In the genomic region with DNA sequence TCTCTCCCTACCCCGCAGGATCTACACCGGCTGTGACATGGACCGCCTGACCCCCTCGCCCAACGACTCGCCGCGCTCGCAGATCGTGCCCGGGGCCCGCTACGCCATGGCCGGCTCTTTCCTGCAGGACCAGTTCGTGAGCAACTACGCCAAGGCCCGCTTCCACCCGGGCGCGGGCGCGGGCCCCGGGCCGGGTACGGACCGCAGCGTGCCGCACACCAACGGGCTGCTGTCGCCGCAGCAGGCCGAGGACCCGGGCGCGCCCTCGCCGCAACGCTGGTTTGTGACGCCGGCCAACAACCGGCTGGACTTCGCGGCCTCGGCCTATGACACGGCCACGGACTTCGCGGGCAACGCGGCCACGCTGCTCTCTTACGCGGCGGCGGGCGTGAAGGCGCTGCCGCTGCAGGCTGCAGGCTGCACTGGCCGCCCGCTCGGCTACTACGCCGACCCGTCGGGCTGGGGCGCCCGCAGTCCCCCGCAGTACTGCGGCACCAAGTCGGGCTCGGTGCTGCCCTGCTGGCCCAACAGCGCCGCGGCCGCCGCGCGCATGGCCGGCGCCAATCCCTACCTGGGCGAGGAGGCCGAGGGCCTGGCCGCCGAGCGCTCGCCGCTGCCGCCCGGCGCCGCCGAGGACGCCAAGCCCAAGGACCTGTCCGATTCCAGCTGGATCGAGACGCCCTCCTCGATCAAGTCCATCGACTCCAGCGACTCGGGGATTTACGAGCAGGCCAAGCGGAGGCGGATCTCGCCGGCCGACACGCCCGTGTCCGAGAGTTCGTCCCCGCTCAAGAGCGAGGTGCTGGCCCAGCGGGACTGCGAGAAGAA, we compare ENCODE assay signal across 7 cellular contexts. TPM values are rescaled to one million over a fixed set of nuclear protein-coding genes. Genes with fewer than 3 reads are reported as not detected.
DNase-seq lines count a peak whose midpoint lies in the region; ATAC-seq, FAIRE-seq and TF ChIP-seq lines count a peak whose summit lies in the region.

No MANE protein-coding gene starts in this region.

- no TSS peak for BruUV-seq in GM12878 (replicated peaks; lab: Mats Ljungman, UMichigan)

- no peaks in the 10 kb centered on the region for H4K20me1 ChIP-seq in GM12878 (ENCODE audit: control insufficient read depth, insufficient read depth)
- H4K20me1 ChIP-seq in keratinocyte (ENCODE audit: control insufficient read depth, extremely low read depth, insufficient read depth, low read length): no peaks in the 10 kb centered on the region

- RAD21 ChIA-PET in GM12878 (lab: Charles Lee; ENCODE audit: unreplicated experiment): no interaction called here

- H3K27me3 ChIP-seq in HL-60 (ENCODE audit: insufficient read depth, poor library complexity, severe bottlenecking) (peaks cover 83% of the 10 kb centered on the region), GM12878 (replicated peaks in 1 of 2; ENCODE audit: control insufficient read depth in 2 of 2, insufficient read depth in 2 of 2, low read length in 1 of 2) (peaks cover 12 to 47% of the 10 kb centered on the region in 2 experiments), keratinocyte (ENCODE audit: control insufficient read depth, extremely low read depth, insufficient read depth, low read length) (peaks cover 93% of the 10 kb centered on the region), stomach (peaks cover 62 to 100% (median 94%) of the 10 kb centered on the region in 3 donors)

- TF ChIP-seq CTCF in HL-60 (IDR thresholded peaks at IDR 0.05; ENCODE audit: insufficient read depth, low read length): no peak
- no peak for TF ChIP-seq CTCF in GM12878 (IDR thresholded peaks at IDR 0.05 in 2 of 3, conservative IDR thresholded peaks at IDR 0.05 in 1 of 3; ENCODE audit: control insufficient read depth in 2 of 3, extremely low read depth in 1 of 3, insufficient read depth in 1 of 3, low read depth in 3 of 3, low read length in 3 of 3)
- TF ChIP-seq CTCF in keratinocyte (optimal IDR thresholded peaks at IDR 0.05 in 1 of 3, IDR thresholded peaks at IDR 0.05 in 1 of 3, conservative IDR thresholded peaks at IDR 0.05 in 1 of 3; ENCODE audit: extremely low read depth in 1 of 3, insufficient read depth in 2 of 3, low read length in 3 of 3): no peak
- no peak for TF ChIP-seq CTCF in stomach (IDR thresholded peaks at IDR 0.05)

- no peaks in the 10 kb centered on the region for H3K9me1 ChIP-seq in keratinocyte (ENCODE audit: control insufficient read depth, extremely low read depth, insufficient read depth, low read length)

- FAIRE-seq in GM12878 (lab: Jason Lieb, UNC): no peak
- no peak for FAIRE-seq in keratinocyte (lab: Jason Lieb, UNC)

- H3K4me3 ChIP-seq in HL-60 (replicated peaks; ENCODE audit: insufficient read depth, low read length): peak overlapping the region; percentile 6; the same call in 1 of the 2 replicates
- no peak overlapping the region for H3K4me3 ChIP-seq in GM12878
- H3K4me3 ChIP-seq in keratinocyte (ENCODE audit: control insufficient read depth in 2 of 3, extremely low read depth in 1 of 3, insufficient read depth in 2 of 3, low read depth in 1 of 3, low read length in 3 of 3): peak overlapping the region in 1 of 3 experiments; percentile 37
- H3K4me3 ChIP-seq in stomach: peak overlapping the region; percentile 19 to 47 (median 37)

- H3K79me2 ChIP-seq in GM12878 (ENCODE audit: control insufficient read depth, insufficient read depth, low read length) (no peaks in the 10 kb centered on the region), keratinocyte (ENCODE audit: control insufficient read depth, insufficient read depth, low read length) (no peaks in the 10 kb centered on the region)

- dilution Hi-C loops in keratinocyte (cut with MboI; ENCODE audit: extremely low pct_ligation_motif_present, low sequenced_read_pairs): no loop called here

- H3K4me2 ChIP-seq in GM12878 (ENCODE audit: control insufficient read depth, insufficient read depth) (peak overlapping the region; percentile 67; the same call in 1 of the 2 replicates), keratinocyte (ENCODE audit: control insufficient read depth, extremely low read depth, insufficient read depth, low read depth, low read length) (peak overlapping the region; percentile 40)

- H3K27ac ChIP-seq in HL-60 (replicated peaks): no peak overlapping the region
- no peak overlapping the region for H3K27ac ChIP-seq in GM12878 (ENCODE audit: control insufficient read depth, insufficient read depth)
- H3K27ac ChIP-seq in keratinocyte (ENCODE audit: control insufficient read depth, insufficient read depth, low read length): no peak overlapping the region
- no peak overlapping the region for H3K27ac ChIP-seq in stomach

- intact Hi-C loops in GM12878 (cut with micrococcal nuclease; ENCODE audit: unreplicated experiment) (loop anchor here (10.0 kb wide), 1 partner anchor 521 kb away; no protein-coding TSS in a partner anchor), stomach (cut with DNase I; ENCODE audit: low total_unique reads) (no loop called here)

- 82% methylated on average over 66 of the region's 114 CpGs for WGBS in GM12878 (ENCODE audit: insufficient coverage, insufficient replicate concordance, low lambda C conversion rate, missing lambda C conversion rate)
- WGBS in stomach, 5 donors: 3 to 10% (median 6%) methylated on average over 2 to 114 of the region's 114 CpGs

- in situ Hi-C loops in GM12878 (cut with MboI) (no loop called here), G401 (cut with HindIII; ENCODE audit: low sequenced_read_pairs) (no loop called here)

- no peak for TF ChIP-seq RAD21 in GM12878 (IDR thresholded peaks at IDR 0.05; ENCODE audit: insufficient read depth, low read depth, low read length)

- TF ChIP-seq EP300 in GM12878 (IDR thresholded peaks at IDR 0.05; ENCODE audit: borderline replicate concordance in 1 of 2, control insufficient read depth in 1 of 2, low read depth in 2 of 2, low read length in 2 of 2) (no peak), stomach (IDR thresholded peaks at IDR 0.05) (no peak)

- POLR2A ChIA-PET in GM12878 (lab: Charles Lee): no interaction called here

- SMC1A ChIA-PET in GM12878 (lab: Charles Lee; ENCODE audit: uncharacterized antibody, unreplicated experiment): no interaction called here

- TF ChIP-seq POLR2A in GM12878 (IDR thresholded peaks at IDR 0.05; ENCODE audit: low read depth, low read length) (no peak), stomach (IDR thresholded peaks at IDR 0.05) (no peak)

- no peak for DNase-seq in HL-60 (ENCODE audit: low read depth in 1 of 2, low spot score in 1 of 2)
- DNase-seq in GM12878 (ENCODE audit: low read depth, low spot score): no peak
- no peak for DNase-seq in keratinocyte (ENCODE audit: low read depth, low spot score)
- DNase-seq in stomach: no peak
- DNase-seq in G401 (ENCODE audit: low spot score): no peak
- DNase-seq in inferior parietal cortex (ENCODE audit: extremely low spot score): no peak

- no peaks in the 10 kb centered on the region for H3K36me3 ChIP-seq in GM12878 (ENCODE audit: control insufficient read depth in 2 of 2, insufficient read depth in 2 of 2, low read length in 1 of 2)
- H3K36me3 ChIP-seq in keratinocyte (ENCODE audit: control insufficient read depth in 2 of 2, extremely low read depth in 1 of 2, insufficient read depth in 2 of 2, low read length in 2 of 2): no peaks in the 10 kb centered on the region
- no peaks in the 10 kb centered on the region for H3K36me3 ChIP-seq in stomach

- CTCF ChIA-PET in GM12878 (lab: Yijun Ruan, JAX): no interaction called here

- no peak overlapping the region for H3K9ac ChIP-seq in GM12878 (ENCODE audit: control insufficient read depth, insufficient read depth, low read length)
- H3K9ac ChIP-seq in keratinocyte (ENCODE audit: control insufficient read depth, extremely low read depth, insufficient read depth, low read length): no peak overlapping the region

- H3K4me1 ChIP-seq in GM12878 (ENCODE audit: control insufficient read depth, insufficient read depth, low read length): peaks cover 4% of the 10 kb centered on the region; the same call in 1 of the 2 replicates
- peaks cover 4% of the 10 kb centered on the region for H3K4me1 ChIP-seq in keratinocyte (ENCODE audit: control insufficient read depth, extremely low read depth, insufficient read depth, low read length)
- H3K4me1 ChIP-seq in stomach: peaks cover 19 to 40% (median 28%) of the 10 kb centered on the region in 4 donors

- no peaks in the 10 kb centered on the region; the same call in 1 of the 3 replicates for H3K9me3 ChIP-seq in GM12878 (replicated peaks; ENCODE audit: control insufficient read depth, insufficient read depth, low read length)
- no peaks in the 10 kb centered on the region for H3K9me3 ChIP-seq in keratinocyte (ENCODE audit: control insufficient read depth, low read depth, low read length)
- H3K9me3 ChIP-seq in stomach: peaks cover 0 to 17% (median 3%) of the 10 kb centered on the region in 4 donors

- no peak overlapping the region for H2AFZ ChIP-seq in GM12878 (ENCODE audit: control insufficient read depth, low read depth, low read length)
- H2AFZ ChIP-seq in keratinocyte (ENCODE audit: control insufficient read depth, low read length): no peak overlapping the region

- ATAC-seq in GM12878 (peak; percentile 14; the same call in 1 of the 3 replicates), HG02642 (IDR thresholded peaks at IDR 0.05; ENCODE audit: poor library complexity, unreplicated experiment) (no peak)

RNA-seq across cellular contexts. Expression of a gene that starts 7.5 kb away (rescaled TPM):
- 0.12 TPM in 1 of 2 replicates, not detected in the other for total RNA-seq in GM12878 (2013; cell fraction: nucleolus; rRNA removed)
- total RNA-seq in GM12878 (2014; rRNA removed) (not detected in 2 replicates), GM12878 (2014; rRNA removed; fragmentation: Illumina TruSeq; extraction: Trizol) (not detected in 2 replicates), GM12878 (2021) (not detected in 2 replicates), stomach (not detected)
- not detected for polyA plus RNA-seq in GM12878 (2011; ENCODE audit: low read depth)
- polyA plus RNA-seq in GM12878 (2011; rRNA removed) (0.01 and 0.10 TPM in 2 replicates), GM12878 (2014; fragmentation: Illumina TruSeq; extraction: Trizol) (0.14 TPM in 1 of 2 replicates, not detected in the other), GM12878 (2014; fragmentation: Nextera tagmentation; extraction: Ambion mirVana) (not detected), GM12878 (2014; rRNA removed) (not detected in 2 replicates), GM12878 (2016; fragmentation: Nextera tagmentation; extraction: Ambion mirVana) (not detected), keratinocyte (0.03 TPM in 1 of 3 replicates, not detected in the others), stomach (not detected)
- 0.02 TPM in 1 of 2 replicates, not detected in the other for polyA plus RNA-seq in GM12878 (2011; cell fraction: cytosol; rRNA removed)
- polyA plus RNA-seq in GM12878 (2011; cell fraction: nucleus; rRNA removed): 0.04 and 0.10 TPM in 2 replicates
- not detected in 2 replicates for polyA plus RNA-seq in GM12878 (2012)
- polyA minus RNA-seq in GM12878 (2011; rRNA and poly(A)+ RNA removed): 0.05 and 0.07 TPM in 2 replicates
- not detected in 2 replicates for polyA minus RNA-seq in GM12878 (2011; cell fraction: cytosol; rRNA and poly(A)+ RNA removed)
- 0.19 and 0.36 TPM in 2 replicates for polyA minus RNA-seq in GM12878 (2011; cell fraction: nucleus; rRNA and poly(A)+ RNA removed)
- not detected for polyA plus RNA-seq in keratinocyte (2011; ENCODE audit: low read depth)
- not detected in 2 replicates for polyA plus RNA-seq in keratinocyte (2011; cell fraction: cytosol; rRNA removed)
- 0.17 and 0.18 TPM in 2 replicates for polyA plus RNA-seq in keratinocyte (2011; cell fraction: nucleus; rRNA removed)
- 0.06 TPM in 1 of 2 replicates, not detected in the other for polyA plus RNA-seq in keratinocyte (2012; ENCODE audit: low replicate concordance)
- polyA minus RNA-seq in keratinocyte: 0.03 TPM in 2 of 3 replicates, not detected in the other
- polyA minus RNA-seq in keratinocyte (2011; cell fraction: cytosol; rRNA and poly(A)+ RNA removed): not detected
- 0.21 and 0.54 TPM in 2 replicates for polyA minus RNA-seq in keratinocyte (2011; cell fraction: nucleus; rRNA and poly(A)+ RNA removed)
- total RNA-seq in G401 (2014; rRNA removed; shearing (Covaris generic)): not detected in 2 replicates
